Comparison of ENCODE assay signal across 34 cellular contexts in the genomic region with DNA sequence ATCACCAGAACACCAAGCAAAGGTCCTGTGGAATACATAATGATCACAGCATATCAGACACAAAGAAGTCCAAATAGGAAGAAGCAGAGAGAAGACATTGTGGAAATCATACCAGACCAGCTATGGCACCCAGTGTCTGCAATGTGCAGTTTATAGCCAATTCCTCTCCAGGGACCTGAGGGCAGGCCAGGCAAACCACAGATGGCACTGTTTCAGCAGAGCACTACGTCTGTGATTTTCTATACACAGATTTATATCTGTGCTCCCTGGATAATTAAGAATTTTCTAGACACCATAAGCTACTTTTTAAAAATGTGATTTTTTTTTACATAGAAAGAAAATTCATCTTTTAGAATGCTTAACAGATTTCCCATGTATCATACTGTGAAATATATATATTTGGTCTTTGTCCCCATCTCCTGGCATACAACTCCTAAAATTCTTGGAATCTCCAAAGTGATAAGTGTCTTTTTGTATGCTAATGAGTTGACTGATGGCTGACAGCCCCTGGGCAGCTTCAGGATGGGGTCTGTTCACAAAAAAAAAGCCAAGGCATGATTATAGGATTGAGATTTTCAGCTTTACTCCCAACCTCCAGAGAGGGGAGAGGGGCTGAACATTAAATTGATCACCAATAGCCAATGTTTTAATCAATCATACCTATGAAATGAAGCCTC.
"Had no signal": no experiment of that assay in that cellular context is flagged by ENCODE, and none has a peak within 500 bp of the region (broad histone marks: within the 10 kb centered on the region; RNA-seq: fewer than 3 reads in every experiment).

No MANE protein-coding gene starts in this region.

- H3K4me1 Mint-ChIP-seq: activated CD4-positive, alpha-beta T cell treated with anti-CD3 and anti-CD28 coated beads, Interleukin-2, amount 10 ng/mL, durations not matched to agents 24 days and 14 days; activated naive CD4-positive, alpha-beta T cell treated with anti-CD3 and anti-CD28 coated beads, Interleukin-2, amount 10 ng/mL, durations not matched to agents 7 days and 5 days; brain; mesothelial cell of epicardium; naive B cell; nephron progenitor cell had no signal

- H3K36me3 Mint-ChIP-seq: activated CD4-positive, alpha-beta memory T cell treated with anti-CD3 and anti-CD28 coated beads for 36 hours; activated naive CD4-positive, alpha-beta T cell treated with anti-CD3 and anti-CD28 coated beads, Interleukin-2, amount 10 ng/mL, durations not matched to agents 7 days and 5 days; activated naive CD8-positive, alpha-beta T cell treated with anti-CD3 and anti-CD28 coated beads, Interleukin-2, amount 10 ng/mL, durations not matched to agents 7 days and 5 days; naive B cell; stimulated activated effector memory CD8-positive, alpha-beta T cell treated with anti-CD3 and anti-CD28 coated beads, Interleukin-12 subunit alpha, Interleukin-12 subunit beta, amount 100 ng/mL, for 72 hours; type B pancreatic cell had no signal

- H3K27ac ChIP-seq: ascending aorta, cardiac muscle cell, coronary artery, heart left ventricle, ovary, right lobe of liver, skin epidermis, thoracic aorta, uterus had no signal

- H3K4me1 ChIP-seq: ascending aorta, heart left ventricle, right lobe of liver, uterus had no signal

- H3K27me3 ChIP-seq: ascending aorta, cardiac muscle cell, heart left ventricle, ovary, right lobe of liver, uterus had no signal

- H3K9me3 Mint-ChIP-seq: effector memory CD8-positive, alpha-beta T cell; stimulated activated effector memory CD8-positive, alpha-beta T cell treated with anti-CD3 and anti-CD28 coated beads, Interleukin-12 subunit alpha, Interleukin-12 subunit beta, amount 100 ng/mL, for 72 hours; stimulated activated naive CD8-positive, alpha-beta T cell treated with anti-CD3 and anti-CD28 coated beads, Interleukin-15, Interleukin-2, amounts not matched to agents 100 ng/mL and 50 ng/mL, for 24 hours had no signal

- ATAC-seq: activated CD4-positive, CD25-positive, alpha-beta regulatory T cell treated with anti-CD3 and anti-CD28 coated beads, Interleukin-2, amount 50 U/mL, for 24 hours; effector memory CD8-positive, alpha-beta T cell; heart left ventricle; stimulated activated effector memory CD8-positive, alpha-beta T cell treated with anti-CD3 and anti-CD28 coated beads, Interleukin-12 subunit alpha, Interleukin-12 subunit beta, amount 100 ng/mL, for 72 hours had no signal

- H3K36me3 ChIP-seq: ascending aorta, cardiac muscle cell, heart left ventricle, ovary, right lobe of liver, thoracic aorta, uterus had no signal

- H3K4me3 Mint-ChIP-seq: activated CD4-positive, alpha-beta memory T cell treated with anti-CD3 and anti-CD28 coated beads for 36 hours; activated CD4-positive, alpha-beta T cell treated with anti-CD3 and anti-CD28 coated beads, Interleukin-2, amount 10 ng/mL, durations not matched to agents 24 days and 14 days; activated naive CD4-positive, alpha-beta T cell treated with anti-CD3 and anti-CD28 coated beads, Interleukin-2, amount 10 ng/mL, durations not matched to agents 7 days and 5 days; activated naive CD8-positive, alpha-beta T cell treated with anti-CD3 and anti-CD28 coated beads, Interleukin-2, amount 10 ng/mL, durations not matched to agents 7 days and 5 days; activated T-cell treated with anti-CD3 and anti-CD28 coated beads, Interleukin-2, amount 50 U/mL, for 24 hours; brain; effector memory CD8-positive, alpha-beta T cell; mesothelial cell of epicardium; naive B cell; nephron progenitor cell; stimulated activated effector memory CD8-positive, alpha-beta T cell treated with anti-CD3 and anti-CD28 coated beads, Interleukin-12 subunit alpha, Interleukin-12 subunit beta, amount 100 ng/mL, for 72 hours; stimulated activated naive CD8-positive, alpha-beta T cell treated with anti-CD3 and anti-CD28 coated beads, Interleukin-15, Interleukin-2, amounts not matched to agents 100 ng/mL and 50 ng/mL, for 24 hours; T-helper 2 cell treated with Interferon-gamma antibody and Interleukin-4, amounts not matched to agents 5 μg/mL and 100 μg/mL, for 36 hours; type B pancreatic cell had no signal

- H3K4me3 ChIP-seq: ascending aorta, cardiac muscle cell, coronary artery, heart left ventricle, lung, ovary, right lobe of liver, skin epidermis, thoracic aorta, uterus had no signal

- DNase-seq: activated CD4-positive, alpha-beta memory T cell treated with anti-CD3 and anti-CD28 coated beads for 36 hours; activated CD4-positive, alpha-beta T cell treated with anti-CD3 and anti-CD28 coated beads, Interleukin-2, amount 10 ng/mL, durations not matched to agents 24 days and 14 days; activated CD8-positive, alpha-beta memory T cell treated with anti-CD3 and anti-CD28 coated beads, Interleukin-2, amount 50 U/mL, for 48 hours; activated gamma-delta T cell; activated naive CD4-positive, alpha-beta T cell treated with anti-CD3 and anti-CD28 coated beads, Interleukin-2, amount 10 ng/mL, durations not matched to agents 7 days and 5 days; activated naive CD8-positive, alpha-beta T cell treated with anti-CD3 and anti-CD28 coated beads, Interleukin-2, amount 10 ng/mL, durations not matched to agents 7 days and 5 days; activated T-cell treated with anti-CD3 and anti-CD28 coated beads, Interleukin-2, amount 50 U/mL, for 24 hours; cerebellar nuclear complex; effector memory CD8-positive, alpha-beta T cell; foreskin fibroblast; heart left ventricle; hypothalamus; kidney glomerular epithelial cell; naive B cell; nephron progenitor cell; ovary; right lobe of liver; stimulated activated CD4-positive, alpha-beta T cell treated with anti-CD3 and anti-CD28 coated beads, Interleukin-4, amount 100 ng/mL, for 24 hours; T-helper 1 cell; uterus had no signal

- H3K9me3 ChIP-seq: ascending aorta, right lobe of liver, thoracic aorta, uterus had no signal

- H3K27ac Mint-ChIP-seq: activated CD4-positive, alpha-beta memory T cell treated with anti-CD3 and anti-CD28 coated beads for 36 hours; activated CD4-positive, alpha-beta T cell treated with anti-CD3 and anti-CD28 coated beads, Interleukin-2, amount 10 ng/mL, durations not matched to agents 24 days and 14 days; activated naive CD4-positive, alpha-beta T cell treated with anti-CD3 and anti-CD28 coated beads, Interleukin-2, amount 10 ng/mL, durations not matched to agents 7 days and 5 days; activated naive CD8-positive, alpha-beta T cell treated with anti-CD3 and anti-CD28 coated beads, Interleukin-2, amount 10 ng/mL, durations not matched to agents 7 days and 5 days; activated T-cell treated with anti-CD3 and anti-CD28 coated beads, Interleukin-2, amount 50 U/mL, for 24 hours; brain; effector memory CD8-positive, alpha-beta T cell; mesothelial cell of epicardium; naive B cell; nephron progenitor cell; progenitor cell of endocrine pancreas; stimulated activated effector memory CD8-positive, alpha-beta T cell treated with anti-CD3 and anti-CD28 coated beads, Interleukin-12 subunit alpha, Interleukin-12 subunit beta, amount 100 ng/mL, for 72 hours; stimulated activated naive CD8-positive, alpha-beta T cell treated with anti-CD3 and anti-CD28 coated beads, Interleukin-15, Interleukin-2, amounts not matched to agents 100 ng/mL and 50 ng/mL, for 24 hours; T-helper 2 cell treated with Interferon-gamma antibody and Interleukin-4, amounts not matched to agents 5 μg/mL and 100 μg/mL, for 36 hours; type B pancreatic cell had no signal

- H3K27me3 Mint-ChIP-seq: type B pancreatic cell had no signal
